In genomic region chr11:6204708-6205107, GRCh38 we compare ENCODE assay signal across 1 cellular context.
TF ChIP-seq lines count a peak whose summit lies in the region.

No MANE protein-coding gene starts in this region.

TF ChIP-seq in IMR-90, 13 proteins besides CTCF, POLR2A, EP300 and RAD21:
- TF ChIP-seq RCOR1 (IDR thresholded peaks at IDR 0.05; ENCODE audit: insufficient replicate concordance, low read length) (no peak), BHLHE40 (IDR thresholded peaks at IDR 0.05; ENCODE audit: low read depth, low read length) (no peak), CEBPB (IDR thresholded peaks at IDR 0.05; ENCODE audit: low read depth, low read length) (peak; percentile 50; the same call in 1 of the 2 replicates), MAFK (IDR thresholded peaks at IDR 0.05; ENCODE audit: low read depth, low read length) (no peak), SMC3 (IDR thresholded peaks at IDR 0.05; ENCODE audit: low read depth, low read length) (no peak), FOS (IDR thresholded peaks at IDR 0.05; ENCODE audit: low read depth, low read length) (no peak)
